ENCODE assay signal across 20 cellular contexts in the genomic region with DNA sequence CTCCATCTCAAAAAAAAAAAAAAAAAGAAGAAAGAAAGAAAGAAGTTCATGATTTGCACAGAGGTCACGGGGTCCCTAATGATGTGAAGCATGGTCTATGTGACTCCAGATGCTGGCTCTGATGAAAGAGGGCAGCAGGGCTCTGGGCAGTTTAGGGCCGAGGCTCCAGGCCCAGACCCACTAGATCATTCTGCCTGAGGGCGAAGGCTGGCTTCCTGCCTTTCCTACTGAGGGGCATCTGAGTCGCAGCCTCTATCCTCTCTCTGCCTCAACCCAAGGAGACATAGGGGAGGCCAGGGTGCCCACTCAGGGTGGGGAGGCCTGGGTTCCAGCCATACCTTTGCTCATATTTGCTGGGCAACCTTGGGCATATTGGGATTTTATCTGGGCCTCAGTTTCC.
"Had no signal": no experiment of that assay in that cellular context is flagged by ENCODE, and none has a peak within 500 bp of the region (broad histone marks: within the 10 kb centered on the region; RNA-seq: fewer than 3 reads in every experiment).

No MANE protein-coding gene starts in this region.

- H3K9me3 Mint-ChIP-seq: activated T-helper 17 cell treated with anti-CD3 and anti-CD28 coated beads, Interleukin-2, amount 50 U/mL, for 72 hours; central memory CD8-positive, alpha-beta T cell; neural progenitor cell; stimulated activated naive CD8-positive, alpha-beta T cell treated with anti-CD3 and anti-CD28 coated beads, Interleukin-15, Interleukin-2, amounts not matched to agents 100 ng/mL and 50 ng/mL, for 24 hours had no signal

- H3K27ac Mint-ChIP-seq: activated CD8-positive, alpha-beta T cell treated with anti-CD3 and anti-CD28 coated beads, Interleukin-2, amount 10 ng/mL, durations not matched to agents 7 days and 5 days; activated naive CD4-positive, alpha-beta T cell treated with anti-CD3 and anti-CD28 coated beads, Interleukin-2, amount 50 U/mL, for 72 hours; activated T-helper 17 cell treated with anti-CD3 and anti-CD28 coated beads, Interleukin-2, amount 50 U/mL, for 72 hours; naive thymus-derived CD4-positive, alpha-beta T cell; neural progenitor cell; progenitor cell of endocrine pancreas; stimulated activated naive CD8-positive, alpha-beta T cell treated with anti-CD3 and anti-CD28 coated beads, Interleukin-15, Interleukin-2, amounts not matched to agents 100 ng/mL and 50 ng/mL, for 24 hours had no signal

- H3K4me3 Mint-ChIP-seq: activated CD8-positive, alpha-beta T cell treated with anti-CD3 and anti-CD28 coated beads, Interleukin-2, amount 10 ng/mL, durations not matched to agents 7 days and 5 days; activated T-helper 17 cell treated with anti-CD3 and anti-CD28 coated beads, Interleukin-2, amount 50 U/mL, for 72 hours; central memory CD8-positive, alpha-beta T cell; naive thymus-derived CD4-positive, alpha-beta T cell; neural progenitor cell; stimulated activated naive CD8-positive, alpha-beta T cell treated with anti-CD3 and anti-CD28 coated beads, Interleukin-15, Interleukin-2, amounts not matched to agents 100 ng/mL and 50 ng/mL, for 24 hours had no signal

- DNase-seq: activated CD4-positive, alpha-beta T cell treated with anti-CD3 and anti-CD28 coated beads for 1 hour; activated CD4-positive, alpha-beta T cell treated with anti-CD3 and anti-CD28 coated beads, Interleukin-2, amount 50 U/mL, for 1 hour; activated CD8-positive, alpha-beta T cell treated with anti-CD3 and anti-CD28 coated beads, Interleukin-2, amount 10 ng/mL, durations not matched to agents 7 days and 5 days; brain microvascular endothelial cell; colonic mucosa; head of caudate nucleus; naive thymus-derived CD4-positive, alpha-beta T cell; stimulated activated CD4-positive, alpha-beta T cell treated with anti-CD3 and anti-CD28 coated beads, Interleukin-4, amount 100 ng/mL, for 4 hours; T-helper 1 cell had no signal

- H3K27ac ChIP-seq: ascending aorta, brain microvascular endothelial cell, colonic mucosa, esophagus muscularis mucosa, gastroesophageal sphincter, neural progenitor cell, tibial nerve had no signal

- ATAC-seq: activated CD8-positive, alpha-beta T cell treated with anti-CD3 and anti-CD28 coated beads, Interleukin-2, amount 10 ng/mL, durations not matched to agents 7 days and 5 days; activated naive CD4-positive, alpha-beta T cell treated with anti-CD3 and anti-CD28 coated beads, Interleukin-2, amount 50 U/mL, for 72 hours; activated T-helper 17 cell treated with anti-CD3 and anti-CD28 coated beads, Interleukin-2, amount 50 U/mL, for 72 hours; gastroesophageal sphincter; left lobe of liver; naive thymus-derived CD4-positive, alpha-beta T cell had no signal

- H3K27me3 Mint-ChIP-seq: activated T-helper 17 cell treated with anti-CD3 and anti-CD28 coated beads, Interleukin-2, amount 50 U/mL, for 72 hours; central memory CD8-positive, alpha-beta T cell; naive thymus-derived CD4-positive, alpha-beta T cell; stimulated activated naive CD8-positive, alpha-beta T cell treated with anti-CD3 and anti-CD28 coated beads, Interleukin-15, Interleukin-2, amounts not matched to agents 100 ng/mL and 50 ng/mL, for 24 hours had no signal
